Comparison of ENCODE assay signal across 8 cellular contexts in the genomic region with DNA sequence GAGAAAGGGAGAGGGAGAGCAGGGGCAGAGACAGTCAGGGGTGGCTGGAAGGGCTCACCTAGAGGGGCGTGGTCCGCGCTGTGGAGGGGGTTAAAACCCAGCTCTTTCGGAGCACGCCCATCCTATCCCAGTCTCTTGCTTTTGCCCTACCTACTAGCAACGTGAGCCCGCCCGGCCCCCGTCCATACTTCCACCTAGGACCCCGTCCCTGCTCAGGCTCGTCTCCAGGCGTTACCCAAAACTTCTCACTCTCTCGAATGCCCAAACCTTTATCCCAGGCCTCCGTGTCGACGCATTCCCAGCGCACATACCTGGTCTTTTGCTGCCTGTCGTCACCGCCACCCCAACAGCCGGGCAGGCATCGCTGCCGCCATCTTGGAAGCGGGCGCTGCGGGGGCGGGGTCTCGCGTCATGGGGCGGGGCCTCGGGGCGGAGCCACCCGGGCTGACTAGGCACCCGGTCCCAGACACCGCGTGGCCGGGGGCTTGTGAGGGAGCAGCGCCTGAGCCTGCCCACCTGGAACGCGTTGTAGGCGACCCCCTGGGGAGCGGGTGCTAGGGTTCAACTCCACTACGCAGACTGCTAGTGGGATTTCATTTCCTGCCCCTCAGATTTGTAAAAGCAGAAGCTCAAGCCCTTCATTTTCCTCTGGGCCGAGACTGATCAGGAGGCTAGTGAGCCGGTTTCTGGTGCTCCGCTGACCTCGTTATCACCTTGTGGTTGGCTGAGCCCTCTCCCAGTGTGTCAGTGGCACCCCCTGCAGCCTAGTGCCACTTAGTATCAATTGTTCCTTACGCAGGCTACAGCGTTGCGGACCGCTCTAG. TPM values are rescaled to one million over a fixed set of nuclear protein-coding genes. Genes with fewer than 3 reads are reported as not detected.
DNase-seq lines count a peak whose midpoint lies in the region; ATAC-seq and TF ChIP-seq lines count a peak whose summit lies in the region.

A gene (minus strand): TSS at position 396 of the 824 bp plus-strand sequence. CDS start 1,447 bp downstream, outside the sequence.

- H3F3A ChIP-seq in PC-9 (ENCODE audit: insufficient read depth, low read depth) = peaks cover 13% of the 10 kb centered on the region; the same call in 1 of the 2 replicates

- peaks cover 53% of the 10 kb centered on the region for H3K36me3 Mint-ChIP-seq in activated T-cell treated with anti-CD3 and anti-CD28 coated beads, Interleukin-2, amount 50 U/mL, for 24 hours (ENCODE audit: low read depth)

- CTCF ChIA-PET in PC-9 (lab: Charles Lee) = interaction anchor here (0.6 kb wide), 1 partner anchor 180 kb away, joined by 13 read pairs; no protein-coding TSS in a partner anchor

- peak within 1 kb of the TSS; percentile 94 for H3K9ac ChIP-seq in mucosa of rectum (ENCODE audit: low read depth in 1 of 2, low read length in 2 of 2)

- H3K9me2 ChIP-seq in PC-9 (ENCODE audit: insufficient read depth) = no peaks in the 10 kb centered on the region

- H3K4me3 ChIP-seq in PC-9 = peak within 1 kb of the TSS; percentile 83
- H3K4me3 ChIP-seq in epithelial cell of proximal tubule (ENCODE audit: low read depth, low read length) = peak within 1 kb of the TSS; percentile 73
- H3K4me3 ChIP-seq in mucosa of rectum (ENCODE audit: low read length in 2 of 2) = peak within 1 kb of the TSS; percentile 92 to 98

- H3K27ac Mint-ChIP-seq in activated T-cell treated with anti-CD3 and anti-CD28 coated beads, Interleukin-2, amount 50 U/mL, for 24 hours = peak within 1 kb of the TSS; percentile 99

- peak within 1 kb of the TSS; percentile 94 for H3K4me3 Mint-ChIP-seq in activated T-cell treated with anti-CD3 and anti-CD28 coated beads, Interleukin-2, amount 50 U/mL, for 24 hours

- H3K9me3 ChIP-seq in PC-9 (ENCODE audit: insufficient read depth, low read depth) = no peaks in the 10 kb centered on the region
- no peaks in the 10 kb centered on the region for H3K9me3 ChIP-seq in mucosa of rectum (ENCODE audit: control insufficient read depth in 2 of 2, low read length in 2 of 2)

- ATAC-seq in GM21619 (IDR thresholded peaks at IDR 0.05; ENCODE audit: unreplicated experiment) = peak; percentile 73

- H3K4me1 Mint-ChIP-seq in activated T-cell treated with anti-CD3 and anti-CD28 coated beads, Interleukin-2, amount 50 U/mL, for 24 hours (ENCODE audit: low read depth) = peaks cover 71% of the 10 kb centered on the region

- H3K27me3 Mint-ChIP-seq in activated T-cell treated with anti-CD3 and anti-CD28 coated beads, Interleukin-2, amount 50 U/mL, for 24 hours = no peaks in the 10 kb centered on the region

- TF ChIP-seq CTCF in PC-9 (conservative IDR thresholded peaks at IDR 0.05) (peak; percentile 49; the same call in 1 of the 2 replicates), epithelial cell of proximal tubule (conservative IDR thresholded peaks at IDR 0.05; ENCODE audit: low read depth, low read length) (peak; percentile 17)

- intact Hi-C loops in PC-9 (cut with micrococcal nuclease; ENCODE audit: unreplicated experiment) = loop anchor here (1.0 kb wide), 1 partner anchor 44 kb away; no protein-coding TSS in a partner anchor

- DNase-seq in DMS153 (lab: John Stamatoyannopoulos, UW) (peak; percentile 83), KBM-7 (peak; percentile 86), PC-9 (peak; percentile 64 to 91), epithelial cell of proximal tubule (ENCODE audit: low read depth) (no peak)
- DNase-seq in activated T-cell treated with anti-CD3 and anti-CD28 coated beads, Interleukin-2, amount 50 U/mL, for 24 hours = peak; percentile 100
- DNase-seq in stimulated activated CD8-positive, alpha-beta memory T cell treated with anti-CD3 and anti-CD28 coated beads, Interleukin-4, amount 100 ng/mL, for 4 hours (ENCODE audit: low read depth in 2 of 2, low spot score in 1 of 2) = peak; percentile 89 to 97

- H3K4me1 ChIP-seq in PC-9 (replicated peaks; ENCODE audit: insufficient read depth) = peaks cover 19% of the 10 kb centered on the region
- peaks cover 10 to 13% of the 10 kb centered on the region in 2 donors for H3K4me1 ChIP-seq in mucosa of rectum (ENCODE audit: control insufficient read depth in 2 of 2, insufficient read depth in 2 of 2, low read length in 2 of 2)

- peak within 1 kb of the TSS; percentile 94 for H2AFZ ChIP-seq in PC-9

- in situ Hi-C loops in KBM-7 (cut with MboI; ENCODE audit: low pct_unique_long_range_greater_than_20kb, low sequenced_read_pairs) = loop anchor here (25.0 kb wide), 1 partner anchor 210 kb away; no protein-coding TSS in a partner anchor

- BruUV-seq in PC-9 (replicated peaks; lab: Mats Ljungman, UMichigan) = TSS peak; percentile 92

- H3K27ac ChIP-seq in PC-9 = peak within 1 kb of the TSS; percentile 61
- H3K27ac ChIP-seq in mucosa of rectum (ENCODE audit: low read depth in 2 of 2, low read length in 2 of 2) = peak within 1 kb of the TSS; percentile 80 to 91

- POLR2A ChIA-PET in PC-9 (lab: Charles Lee; ENCODE audit: unreplicated experiment) = interaction anchor here (0.6 to 0.7 kb wide), 4 partner anchors 11 to 504 kb away, joined by 3 to 29 read pairs (median 5); a partner anchor contains a TSS

- H3K36me3 ChIP-seq in PC-9 (ENCODE audit: low read depth) = peaks cover 11% of the 10 kb centered on the region
- peaks cover 7 to 20% of the 10 kb centered on the region in 2 donors for H3K36me3 ChIP-seq in mucosa of rectum (ENCODE audit: control insufficient read depth in 2 of 2, insufficient read depth in 2 of 2, low read length in 2 of 2)

- no peaks in the 10 kb centered on the region for H3K27me3 ChIP-seq in PC-9 (ENCODE audit: insufficient read depth, low read depth)
- no peaks in the 10 kb centered on the region for H3K27me3 ChIP-seq in mucosa of rectum (ENCODE audit: control insufficient read depth in 2 of 2, insufficient read depth in 2 of 2, low read length in 2 of 2)

- peaks cover 14% of the 10 kb centered on the region for H3K79me2 ChIP-seq in PC-9 (ENCODE audit: low read depth)

- H3K9me3 Mint-ChIP-seq in activated T-cell treated with anti-CD3 and anti-CD28 coated beads, Interleukin-2, amount 50 U/mL, for 24 hours = no peaks in the 10 kb centered on the region

- no peaks in the 10 kb centered on the region for H4K20me1 ChIP-seq in PC-9 (ENCODE audit: insufficient read depth)

- peak within 1 kb of the TSS; percentile 85 for H3K4me2 ChIP-seq in PC-9

RNA-seq across cellular contexts. Expression of the gene that starts here (rescaled TPM):
- total RNA-seq in PC-9 (2021) = 35.5 and 47.8 TPM in 2 replicates
- 46.2 and 50.7 TPM in 2 replicates for total RNA-seq in epithelial cell of proximal tubule
